In the genomic region with DNA sequence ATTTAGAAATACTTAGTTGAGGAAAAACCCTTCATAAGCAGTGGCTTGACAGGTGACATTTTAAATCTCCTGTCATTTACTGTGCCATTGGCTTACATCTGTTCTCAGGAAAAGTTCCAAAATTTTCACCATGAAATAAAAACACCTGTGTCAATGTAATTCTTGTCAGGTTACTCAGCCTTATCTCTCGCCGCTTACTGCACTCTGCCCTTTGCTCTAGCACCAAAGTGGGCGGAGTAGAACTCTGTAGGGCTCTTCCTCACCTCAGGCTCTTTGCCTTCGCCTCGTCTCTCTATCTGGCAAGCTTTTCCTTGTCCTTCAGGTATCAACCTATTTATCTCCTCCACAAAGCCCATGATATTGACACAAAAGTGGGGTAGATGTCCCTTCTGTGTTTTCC, we compare ENCODE assay signal across 16 cellular contexts. TPM values are rescaled to one million over a fixed set of nuclear protein-coding genes. Genes with fewer than 3 reads are reported as not detected.
"Had no signal": no experiment of that assay in that cellular context is flagged by ENCODE, and none has a peak within 500 bp of the region (broad histone marks: within the 10 kb centered on the region; RNA-seq: fewer than 3 reads in every experiment).

No MANE protein-coding gene starts in this region.

RNA-seq across cellular contexts. Expression of a gene that starts 20.2 kb away (rescaled TPM):
- total RNA-seq: activated CD4-positive, alpha-beta memory T cell treated with anti-CD3 and anti-CD28 coated beads for 36 hours; activated CD8-positive, alpha-beta memory T cell treated with anti-CD3 and anti-CD28 coated beads, Interleukin-2, amount 10 ng/mL, durations not matched to agents 7 days and 5 days; activated CD8-positive, alpha-beta T cell treated with anti-CD3 and anti-CD28 coated beads, Interleukin-2, amount 10 ng/mL, durations not matched to agents 7 days and 5 days; activated naive CD4-positive, alpha-beta T cell treated with anti-CD3 and anti-CD28 coated beads for 36 hours; activated T-helper 2 cell treated with anti-CD3 and anti-CD28 coated beads, Interferon-gamma antibody, Interleukin-2, Interleukin-4, amounts not matched to agents 10 μg/mL and 5 μg/mL and 100 μg/mL, durations not matched to agents 14 hours and 24 hours and 36 hours; adrenal gland; aorta; breast epithelium; cardiac muscle cell; dermis blood vessel endothelial cell; esophagus squamous epithelium; fibroblast of lung; fibroblast of villous mesenchyme; gastroesophageal sphincter; glomerular endothelial cell; T-helper 1 cell treated with Interleukin-12 subunit alpha and Interleukin-12 subunit beta and Interleukin-4 antibody, amounts not matched to agents 30 ng/mL and 1 ng/mL, for 36 hours had no signal
- polyA plus RNA-seq: adrenal gland, aorta, cardiac muscle cell, fibroblast of lung had no signal
